ENCODE assay signal across 39 cellular contexts in genomic region chr5:124317471-124317870, GRCh38.
"Had no signal": no experiment of that assay in that cellular context is flagged by ENCODE, and none has a peak within 500 bp of the region (broad histone marks: within the 10 kb centered on the region; RNA-seq: fewer than 3 reads in every experiment).

No MANE protein-coding gene starts in this region.

- H3K4me1 ChIP-seq: Peyer's patch had no signal

- H3K36me3 ChIP-seq: MG63, Peyer's patch had no signal

- H3K27me3 Mint-ChIP-seq: activated CD4-positive, alpha-beta memory T cell treated with anti-CD3 and anti-CD28 coated beads, Interleukin-2, amount 10 ng/mL, durations not matched to agents 7 days and 5 days; activated CD8-positive, alpha-beta memory T cell treated with anti-CD3 and anti-CD28 coated beads, Interleukin-2, amount 10 ng/mL, durations not matched to agents 7 days and 5 days; activated naive CD4-positive, alpha-beta T cell treated with anti-CD3 and anti-CD28 coated beads, Interleukin-2, amount 10 ng/mL, durations not matched to agents 7 days and 5 days; brain had no signal

- H3K9me3 ChIP-seq: MG63, Peyer's patch had no signal

- H3K4me3 ChIP-seq: MG63, Peyer's patch had no signal

- ATAC-seq: activated CD8-positive, alpha-beta memory T cell treated with anti-CD3 and anti-CD28 coated beads, Interleukin-2, amount 10 ng/mL, durations not matched to agents 7 days and 5 days; activated naive CD8-positive, alpha-beta T cell treated with anti-CD3 and anti-CD28 coated beads, Interleukin-2, amount 50 U/mL, for 24 hours; PC-3; Right ventricle myocardium inferior had no signal

- H3K27ac Mint-ChIP-seq: activated CD4-positive, alpha-beta memory T cell treated with anti-CD3 and anti-CD28 coated beads, Interleukin-2, amount 10 ng/mL, durations not matched to agents 7 days and 5 days; activated CD8-positive, alpha-beta memory T cell treated with anti-CD3 and anti-CD28 coated beads, Interleukin-2, amount 10 ng/mL, durations not matched to agents 7 days and 5 days; activated naive CD4-positive, alpha-beta T cell treated with anti-CD3 and anti-CD28 coated beads, Interleukin-2, amount 10 ng/mL, durations not matched to agents 7 days and 5 days; activated naive CD8-positive, alpha-beta T cell; activated naive CD8-positive, alpha-beta T cell treated with anti-CD3 and anti-CD28 coated beads, Interleukin-2, amount 50 U/mL, for 24 hours had no signal

- H3K4me1 Mint-ChIP-seq: activated CD4-positive, alpha-beta memory T cell treated with anti-CD3 and anti-CD28 coated beads, Interleukin-2, amount 10 ng/mL, durations not matched to agents 7 days and 5 days; activated CD8-positive, alpha-beta memory T cell treated with anti-CD3 and anti-CD28 coated beads, Interleukin-2, amount 10 ng/mL, durations not matched to agents 7 days and 5 days; activated naive CD4-positive, alpha-beta T cell treated with anti-CD3 and anti-CD28 coated beads, Interleukin-2, amount 10 ng/mL, durations not matched to agents 7 days and 5 days; activated naive CD8-positive, alpha-beta T cell treated with anti-CD3 and anti-CD28 coated beads, Interleukin-2, amount 50 U/mL, for 24 hours had no signal

- H3K36me3 Mint-ChIP-seq: activated CD8-positive, alpha-beta memory T cell treated with anti-CD3 and anti-CD28 coated beads, Interleukin-2, amount 10 ng/mL, durations not matched to agents 7 days and 5 days; activated naive CD4-positive, alpha-beta T cell treated with anti-CD3 and anti-CD28 coated beads, Interleukin-2, amount 10 ng/mL, durations not matched to agents 7 days and 5 days; activated naive CD8-positive, alpha-beta T cell; brain had no signal

- H3K9me3 Mint-ChIP-seq: activated CD4-positive, alpha-beta memory T cell treated with anti-CD3 and anti-CD28 coated beads, Interleukin-2, amount 10 ng/mL, durations not matched to agents 7 days and 5 days; activated naive CD4-positive, alpha-beta T cell treated with anti-CD3 and anti-CD28 coated beads, Interleukin-2, amount 10 ng/mL, durations not matched to agents 7 days and 5 days had no signal

- DNase-seq: activated CD4-positive, alpha-beta memory T cell treated with anti-CD3 and anti-CD28 coated beads, Interleukin-2, amount 10 ng/mL, durations not matched to agents 7 days and 5 days; activated CD4-positive, alpha-beta T cell treated with anti-CD3 and anti-CD28 coated beads for 1 hour; activated CD4-positive, alpha-beta T cell treated with anti-CD3 and anti-CD28 coated beads for 48 hours; activated CD4-positive, CD25-positive, alpha-beta regulatory T cell; activated CD8-positive, alpha-beta memory T cell treated with anti-CD3 and anti-CD28 coated beads for 24 hours; activated CD8-positive, alpha-beta memory T cell treated with anti-CD3 and anti-CD28 coated beads, Interleukin-2, amount 10 ng/mL, durations not matched to agents 7 days and 5 days; activated CD8-positive, alpha-beta memory T cell treated with anti-CD3 and anti-CD28 coated beads, Interleukin-2, amount 50 U/mL, for 48 hours; activated effector memory CD4-positive, alpha-beta T cell treated with Interleukin-2 at 50 U/mL for 16 hours; activated naive CD4-positive, alpha-beta T cell treated with anti-CD3 and anti-CD28 coated beads, Interleukin-2, amount 10 ng/mL, durations not matched to agents 7 days and 5 days; activated naive CD8-positive, alpha-beta T cell treated with anti-CD3 and anti-CD28 coated beads, Interleukin-2, amount 50 U/mL, for 24 hours; activated T-cell treated with anti-CD3 and anti-CD28 coated beads, Interleukin-2, amount 50 U/mL, for 48 hours; anterior cingulate cortex; caudate nucleus; Kasumi-1; KG1; MG63; NCI-H1048; NCI-H1105 treated with DMSO at 0.1 percent for 48 hours; NCI-H1436; NCI-H1694; NCI-H2029 treated with DMSO at 0.1 percent for 48 hours; NCI-H2107; NCI-H226; NCI-H446 treated with DMSO at 0.1 percent for 48 hours; NCI-H524; NCI-H69; NK-92 treated with Interleukin-12 subunit alpha and Interleukin-12 subunit beta, amount 100 ng/mL, for 24 hours; PC-3; Peyer's patch; SIG-M5; SW 1271; T-helper 1 cell; T-helper 2 cell; T-helper 9 cell had no signal

- H3K27ac ChIP-seq: Peyer's patch, RWPE1, VCaP had no signal

- H3K27me3 ChIP-seq: MG63, Peyer's patch had no signal

- H3K4me3 Mint-ChIP-seq: activated CD4-positive, alpha-beta memory T cell treated with anti-CD3 and anti-CD28 coated beads, Interleukin-2, amount 10 ng/mL, durations not matched to agents 7 days and 5 days; activated CD8-positive, alpha-beta memory T cell treated with anti-CD3 and anti-CD28 coated beads, Interleukin-2, amount 10 ng/mL, durations not matched to agents 7 days and 5 days; activated naive CD4-positive, alpha-beta T cell treated with anti-CD3 and anti-CD28 coated beads, Interleukin-2, amount 10 ng/mL, durations not matched to agents 7 days and 5 days; activated naive CD8-positive, alpha-beta T cell; activated naive CD8-positive, alpha-beta T cell treated with anti-CD3 and anti-CD28 coated beads, Interleukin-2, amount 50 U/mL, for 24 hours; brain had no signal
